In the genomic region with DNA sequence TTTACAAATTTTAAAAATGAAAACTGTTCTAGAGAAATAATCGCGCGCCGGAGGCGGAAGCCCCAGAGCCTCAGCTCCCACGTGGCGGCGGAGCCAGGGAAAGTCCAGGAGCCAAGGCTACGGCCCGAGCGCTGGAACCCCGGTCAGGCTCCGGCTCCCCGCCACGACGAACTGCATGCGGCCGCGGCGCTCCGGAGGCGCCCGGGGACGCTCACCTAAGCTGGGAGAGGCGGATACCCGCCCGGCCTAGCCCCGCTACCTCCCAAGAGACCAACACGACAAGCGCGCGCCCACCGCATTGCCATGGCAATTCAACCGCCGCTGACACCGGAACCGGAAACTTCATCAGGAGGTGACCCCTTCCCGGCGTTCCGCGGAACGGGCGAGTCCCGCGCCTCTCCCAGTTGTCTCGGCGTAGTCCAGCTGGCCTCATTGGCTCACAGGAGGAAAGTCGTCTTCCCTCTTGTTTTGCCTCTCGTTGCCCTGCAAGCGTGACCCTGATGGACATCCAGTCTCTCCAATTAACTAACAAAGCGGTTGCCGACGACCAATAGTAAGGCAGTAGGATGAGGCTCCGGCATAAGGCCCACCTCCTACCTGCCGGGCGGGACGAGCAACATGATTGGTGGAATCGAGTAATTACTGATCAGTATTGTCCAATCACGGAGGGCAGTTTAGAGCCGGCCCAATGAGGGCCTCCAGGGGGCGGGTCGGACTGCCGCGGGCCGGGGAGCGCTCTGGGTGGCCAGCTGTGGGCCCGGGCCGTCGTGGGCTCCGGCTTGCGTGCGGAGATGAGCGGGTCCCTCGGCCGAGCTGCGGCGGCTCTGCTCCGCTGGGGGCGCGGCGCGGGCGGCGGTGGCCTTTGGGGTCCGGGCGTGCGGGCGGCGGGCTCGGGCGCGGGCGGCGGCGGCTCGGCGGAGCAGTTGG, we compare ENCODE assay signal across 8 cellular contexts. TPM values are rescaled to one million over a fixed set of nuclear protein-coding genes. Genes with fewer than 3 reads are reported as not detected.
DNase-seq lines count a peak whose midpoint lies in the region; ATAC-seq lines count a peak whose summit lies in the region.

A gene (plus strand): TSS at position 752 of the 927 bp plus-strand sequence. CDS start 40 bp downstream, at position 792.

- H3K4me1 Mint-ChIP-seq in IgD-negative memory B cell = peaks cover 23 to 47% (median 36%) of the 10 kb centered on the region in 3 donors

- H3K4me3 Mint-ChIP-seq in IgD-negative memory B cell = peak within 1 kb of the TSS; percentile 85 to 95 (median 92)

- H3K36me3 Mint-ChIP-seq in IgD-negative memory B cell = peaks cover 2% of the 10 kb centered on the region

- H3K27me3 Mint-ChIP-seq in IgD-negative memory B cell = no peaks in the 10 kb centered on the region

- DNase-seq in DMS 273 treated with DMSO at 0.1 percent for 48 hours (lab: John Stamatoyannopoulos, UW) (peak; percentile 99), OCI-M2 (lab: John Stamatoyannopoulos, UW; ENCODE audit: unreplicated experiment) (peak; percentile 94), activated T-cell treated with anti-CD3 and anti-CD28 coated beads for 4 hours (peak; percentile 94), epidermal melanocyte (ENCODE audit: insufficient read length, low spot score) (peak; percentile 99), middle frontal gyrus (ENCODE audit: extremely low spot score, low spot score) (peak; percentile 99)
- DNase-seq in stimulated activated CD8-positive, alpha-beta memory T cell treated with anti-CD3 and anti-CD28 coated beads, Interleukin-2, amount 100 ng/mL, for 48 hours (ENCODE audit: low read depth in 2 of 2) = peak; percentile 93 to 94

- H3K9me3 Mint-ChIP-seq in IgD-negative memory B cell = no peaks in the 10 kb centered on the region

- ATAC-seq in GM21529 (IDR thresholded peaks at IDR 0.05; ENCODE audit: unreplicated experiment) = peak; percentile 90

- H3K27ac Mint-ChIP-seq in IgD-negative memory B cell = peak within 1 kb of the TSS; percentile 81 to 98 (median 83)

RNA-seq across cellular contexts. Expression of the gene that starts here (rescaled TPM):
- polyA plus RNA-seq in IgD-negative memory B cell = 34.5 TPM

Comparison
In these comparisons a context has a peak if more than half of its experiments do, and no peak if none do; other contexts are left out.
1. Peak in every context shown above with its lines: DNase-seq and ATAC-seq.